13 cellular contexts compared by ENCODE assay signal in the genomic region with DNA sequence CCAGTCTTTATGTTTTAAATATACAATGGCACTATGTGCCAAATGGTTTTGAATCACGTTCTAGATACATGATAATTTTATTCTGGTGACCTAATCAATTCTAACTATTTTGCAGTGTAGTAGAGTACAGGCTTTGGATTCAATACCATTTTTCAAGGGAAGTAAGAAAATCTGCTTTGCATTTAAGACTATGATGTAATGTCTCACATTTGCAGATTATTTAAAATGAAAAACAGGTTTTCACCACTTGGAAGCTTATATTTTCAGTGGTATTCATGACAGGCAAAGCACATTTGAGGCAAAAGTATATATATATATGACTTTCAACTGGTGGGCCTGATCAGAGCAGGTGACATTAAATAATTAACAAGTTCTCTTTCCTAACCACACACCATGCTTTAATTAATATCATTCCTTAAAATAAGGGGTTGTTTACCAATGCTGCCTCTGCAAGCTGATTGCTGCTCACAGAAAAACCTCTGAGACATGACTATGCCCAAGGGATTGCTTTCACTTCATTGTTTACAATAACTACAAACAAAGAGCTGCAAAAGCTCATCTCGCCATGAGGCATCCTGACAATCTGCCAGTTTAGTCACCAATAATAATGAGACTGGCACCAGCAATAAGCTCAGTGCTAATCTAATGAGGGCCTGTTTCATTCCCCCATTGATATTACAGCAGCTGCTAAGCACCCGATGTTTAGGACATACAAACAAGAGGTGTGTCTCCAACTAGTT.
A peak's percentile ranks its signal among the peaks of the same experiment; 100 is the strongest.
DNase-seq lines count a peak whose midpoint lies in the region; ATAC-seq and TF ChIP-seq lines count a peak whose summit lies in the region.
"Had no signal": no experiment of that assay in that cellular context is flagged by ENCODE, and none has a peak within 500 bp of the region (broad histone marks: within the 10 kb centered on the region; RNA-seq: fewer than 3 reads in every experiment).

No MANE protein-coding gene starts in this region.

- H3K9me3 ChIP-seq in adipocyte (ENCODE audit: control insufficient read depth, low read length): no peaks in the 10 kb centered on the region
- no peaks in the 10 kb centered on the region for H3K9me3 ChIP-seq in neural progenitor cell (ENCODE audit: low read depth)
- H3K9me3 ChIP-seq in breast epithelium: no peaks in the 10 kb centered on the region
- H3K9me3 ChIP-seq: stomach had no signal

- no peak overlapping the region for H3K4me3 Mint-ChIP-seq in neural progenitor cell
- H3K4me3 Mint-ChIP-seq: central memory CD8-positive, alpha-beta T cell had no signal

- intact Hi-C loops in breast epithelium (cut with DNase I; ENCODE audit: low total_unique reads): no loop called here

- no peaks in the 10 kb centered on the region for H3K27me3 Mint-ChIP-seq in neural progenitor cell (ENCODE audit: insufficient read depth, low read depth)
- H3K27me3 Mint-ChIP-seq: central memory CD8-positive, alpha-beta T cell had no signal

- no peak overlapping the region for H3K9ac ChIP-seq in adipocyte (ENCODE audit: low read length)
- H3K9ac ChIP-seq in neural progenitor cell: no peak overlapping the region

- peaks cover 4% of the 10 kb centered on the region for H3K4me1 ChIP-seq in adipocyte (ENCODE audit: control insufficient read depth, insufficient read depth, low read length)
- H3K4me1 ChIP-seq in neural progenitor cell: no peaks in the 10 kb centered on the region
- H3K4me1 ChIP-seq in breast epithelium: no peaks in the 10 kb centered on the region
- H3K4me1 ChIP-seq: stomach had no signal

- no peaks in the 10 kb centered on the region for H3F3A ChIP-seq in neural progenitor cell (ENCODE audit: low read depth)

- no peaks in the 10 kb centered on the region for H4K20me1 ChIP-seq in neural progenitor cell (ENCODE audit: low read depth)

- no peak overlapping the region for H3K27ac Mint-ChIP-seq in neural progenitor cell
- H3K27ac Mint-ChIP-seq in activated naive CD4-positive, alpha-beta T cell treated with anti-CD3 and anti-CD28 coated beads, Interleukin-2, amount 50 U/mL, for 72 hours: no peak overlapping the region

- no peak for ATAC-seq in activated naive CD4-positive, alpha-beta T cell treated with anti-CD3 and anti-CD28 coated beads, Interleukin-2, amount 50 U/mL, for 72 hours
- ATAC-seq in GM21447 (IDR thresholded peaks at IDR 0.05; ENCODE audit: unreplicated experiment): no peak
- ATAC-seq: left ventricle myocardium superior had no signal

- H3K4me2 ChIP-seq in neural progenitor cell: no peak overlapping the region

- in situ Hi-C loops in G401 (cut with HindIII; ENCODE audit: low sequenced_read_pairs): no loop called here

- H3K27me3 ChIP-seq in adipocyte (replicated peaks; ENCODE audit: control insufficient read depth, insufficient read depth, low read length): no peaks in the 10 kb centered on the region
- no peaks in the 10 kb centered on the region for H3K27me3 ChIP-seq in neural progenitor cell
- no peaks in the 10 kb centered on the region for H3K27me3 ChIP-seq in breast epithelium
- H3K27me3 ChIP-seq: stomach had no signal

- no peak for TF ChIP-seq POLR2A in breast epithelium (IDR thresholded peaks at IDR 0.05)

- H3K27ac ChIP-seq in neural progenitor cell (no peak overlapping the region), breast epithelium (no peak overlapping the region)
- H3K27ac ChIP-seq: stomach had no signal

- no peak overlapping the region for H3K4me3 ChIP-seq in adipocyte (ENCODE audit: low read length)
- H3K4me3 ChIP-seq in neural progenitor cell: no peak overlapping the region
- H3K4me3 ChIP-seq in breast epithelium: no peak overlapping the region
- H3K4me3 ChIP-seq: stomach had no signal

- DNase-seq in G401 (ENCODE audit: low spot score): peak; percentile 40
- DNase-seq in NCI-H2029 treated with DMSO at 0.1 percent for 48 hours (lab: John Stamatoyannopoulos, UW): peak; percentile 8
- DNase-seq in adipocyte (ENCODE audit: low read depth): peak; percentile 79
- peak; percentile 2 for DNase-seq in neural progenitor cell (ENCODE audit: low spot score)
- DNase-seq in activated naive CD4-positive, alpha-beta T cell treated with anti-CD3 and anti-CD28 coated beads, Interleukin-2, amount 50 U/mL, for 72 hours (ENCODE audit: low spot score in 2 of 2): no peak
- no peak for DNase-seq in breast epithelium (ENCODE audit: low spot score in 2 of 2)
- DNase-seq in DMS114 treated with DMSO at 0.1 percent for 48 hours (lab: John Stamatoyannopoulos, UW; ENCODE audit: unreplicated experiment): no peak
- DNase-seq: left ventricle myocardium superior; OCI-M1; stimulated activated CD4-positive, alpha-beta T cell treated with anti-CD3 and anti-CD28 coated beads, Interleukin-2, amount 100 ng/mL, for 48 hours; stomach had no signal

- no peaks in the 10 kb centered on the region for H3K79me2 ChIP-seq in neural progenitor cell (ENCODE audit: low read depth)

- H3K36me3 Mint-ChIP-seq in neural progenitor cell: no peaks in the 10 kb centered on the region
- no peaks in the 10 kb centered on the region for H3K36me3 Mint-ChIP-seq in activated naive CD4-positive, alpha-beta T cell treated with anti-CD3 and anti-CD28 coated beads, Interleukin-2, amount 50 U/mL, for 72 hours

- no peaks in the 10 kb centered on the region for H3K36me3 ChIP-seq in adipocyte (ENCODE audit: control insufficient read depth, insufficient read depth, low read length, severe bottlenecking)
- no peaks in the 10 kb centered on the region for H3K36me3 ChIP-seq in neural progenitor cell
- no peaks in the 10 kb centered on the region for H3K36me3 ChIP-seq in breast epithelium
- H3K36me3 ChIP-seq: stomach had no signal

- TF ChIP-seq CTCF in neural progenitor cell (IDR thresholded peaks at IDR 0.05) (no peak), breast epithelium (IDR thresholded peaks at IDR 0.05) (no peak)

- peaks cover 6% of the 10 kb centered on the region for H3K4me1 Mint-ChIP-seq in neural progenitor cell
- H3K4me1 Mint-ChIP-seq: central memory CD8-positive, alpha-beta T cell had no signal

- H2AFZ ChIP-seq in neural progenitor cell (replicated peaks): no peak overlapping the region

- H3K9me3 Mint-ChIP-seq in neural progenitor cell: no peaks in the 10 kb centered on the region
- no peaks in the 10 kb centered on the region for H3K9me3 Mint-ChIP-seq in activated naive CD4-positive, alpha-beta T cell treated with anti-CD3 and anti-CD28 coated beads, Interleukin-2, amount 50 U/mL, for 72 hours
- H3K9me3 Mint-ChIP-seq: central memory CD8-positive, alpha-beta T cell had no signal

Comparison
In these comparisons a context has a peak if more than half of its experiments do, and no peak if none do; other contexts are left out.
1. DNase-seq: peak in G401 (single experiment), NCI-H2029 treated with DMSO at 0.1 percent for 48 hours (single experiment), adipocyte (single experiment) and neural progenitor cell (single experiment); none in activated naive CD4-positive, alpha-beta T cell treated with anti-CD3 and anti-CD28 coated beads, Interleukin-2, amount 50 U/mL, for 72 hours (0 of 2), breast epithelium (0 of 2) and DMS114 treated with DMSO at 0.1 percent for 48 hours (single experiment).